20 cellular contexts compared by ENCODE assay signal in the genomic region with DNA sequence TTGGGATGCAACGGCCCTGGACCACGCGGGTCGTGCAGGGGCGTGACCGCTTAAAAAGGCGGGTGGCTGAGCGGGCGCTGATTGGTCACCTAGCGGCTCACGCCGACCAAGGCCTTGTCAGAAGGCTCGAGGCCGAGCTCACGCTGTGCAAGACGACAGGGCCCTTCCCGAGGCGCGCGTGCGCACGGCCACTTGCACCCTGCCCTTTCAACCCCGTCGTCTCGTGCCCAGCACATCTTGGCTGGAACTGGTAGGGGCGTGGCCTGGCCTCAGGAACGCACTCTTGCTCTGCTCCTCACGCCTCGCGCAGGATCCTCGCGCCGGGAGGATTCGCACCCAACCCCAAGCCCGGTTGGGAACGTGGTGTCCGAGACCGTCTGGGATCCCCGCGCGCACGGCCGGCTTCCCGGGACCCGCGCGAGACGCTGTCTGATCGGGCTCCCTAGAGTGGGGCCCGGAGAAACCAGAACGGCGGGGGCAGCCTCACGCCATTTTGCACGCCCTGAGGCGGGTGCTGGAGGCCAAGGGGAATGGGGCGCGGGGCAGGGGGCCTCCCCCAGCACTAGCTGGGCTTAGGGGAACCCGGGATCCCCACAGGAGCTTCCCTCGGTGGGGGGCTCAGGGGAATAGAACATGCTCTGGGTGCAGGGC. TPM values are rescaled to one million over a fixed set of nuclear protein-coding genes. Genes with fewer than 3 reads are reported as not detected.
DNase-seq lines count a peak whose midpoint lies in the region; ATAC-seq and TF ChIP-seq lines count a peak whose summit lies in the region.
"Had no signal": no experiment of that assay in that cellular context is flagged by ENCODE, and none has a peak within 500 bp of the region (broad histone marks: within the 10 kb centered on the region; RNA-seq: fewer than 3 reads in every experiment).

A gene with protein sequence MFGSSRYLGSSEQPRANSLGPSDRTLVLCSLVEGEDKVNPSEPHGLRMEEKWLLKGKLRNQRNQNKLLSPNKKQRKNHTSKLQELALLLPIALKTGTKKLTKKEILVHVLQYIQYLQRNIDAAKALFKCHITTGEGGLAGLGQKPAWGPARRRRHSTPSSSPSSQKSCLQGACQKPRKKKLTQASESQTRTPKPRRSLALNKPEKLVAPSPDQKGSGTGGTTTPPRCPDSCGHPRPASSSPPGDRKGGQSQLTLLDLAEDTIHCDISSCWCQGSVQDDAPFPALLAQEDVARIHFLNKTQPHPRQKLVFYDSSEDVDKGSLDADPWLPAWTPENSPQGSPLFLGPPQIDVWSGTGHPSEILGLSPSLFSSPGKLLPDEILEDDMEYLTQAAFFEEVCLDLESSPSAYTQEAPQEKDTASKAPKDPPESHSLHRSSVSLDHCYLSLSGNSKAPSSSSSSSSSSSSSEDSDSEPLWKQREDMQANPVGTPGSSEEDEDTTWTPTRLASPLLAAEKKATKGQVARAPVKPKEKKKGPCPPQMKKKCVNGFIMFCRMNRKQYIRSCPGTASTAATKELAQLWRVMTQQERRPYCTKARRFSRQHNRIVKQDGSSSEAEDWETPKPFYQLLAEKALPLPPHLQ (plus strand): TSS at position 280 of the 651 bp plus-strand sequence. CDS start 1,938 bp downstream, outside the sequence.

- H3K9me3 Mint-ChIP-seq in effector memory CD8-positive, alpha-beta T cell: no peaks in the 10 kb centered on the region
- H3K9me3 Mint-ChIP-seq in neural crest cell (no peaks in the 10 kb centered on the region), HFFc6 (no peaks in the 10 kb centered on the region)

- ATAC-seq in right cardiac atrium (no peak), heart left ventricle (no peak), HG03139 (IDR thresholded peaks at IDR 0.05; ENCODE audit: unreplicated experiment) (no peak)
- ATAC-seq in effector memory CD8-positive, alpha-beta T cell (replicated peaks): no peak

- H3K27ac ChIP-seq in right cardiac atrium (ENCODE audit: low read length): no peak within 1 kb of the TSS
- H3K27ac ChIP-seq in heart left ventricle: no peak within 1 kb of the TSS
- H3K27ac ChIP-seq: Peyer's patch had no signal

- H3K9me3 ChIP-seq in right cardiac atrium (ENCODE audit: control insufficient read depth, low read length) (no peaks in the 10 kb centered on the region), heart left ventricle (no peaks in the 10 kb centered on the region)
- H3K9me3 ChIP-seq: MG63, Peyer's patch had no signal

- H3K4me3 ChIP-seq in right cardiac atrium (ENCODE audit: low read length) (no peak within 1 kb of the TSS), heart left ventricle (no peak within 1 kb of the TSS)
- H3K4me3 ChIP-seq: MG63, Peyer's patch had no signal

- peaks cover 0 to 6% of the 10 kb centered on the region in 2 donors for H3K27me3 Mint-ChIP-seq in effector memory CD8-positive, alpha-beta T cell
- no peaks in the 10 kb centered on the region for H3K27me3 Mint-ChIP-seq in neural crest cell (ENCODE audit: low read depth)
- peaks cover 4% of the 10 kb centered on the region for H3K27me3 Mint-ChIP-seq in HFFc6 (ENCODE audit: insufficient read depth)

- H3K36me3 ChIP-seq in heart left ventricle: no peaks in the 10 kb centered on the region
- H3K36me3 ChIP-seq: Peyer's patch had no signal

- peaks cover 17 to 24% of the 10 kb centered on the region in 2 donors for H3K4me1 Mint-ChIP-seq in effector memory CD8-positive, alpha-beta T cell (ENCODE audit: low read depth in 2 of 2)
- H3K4me1 Mint-ChIP-seq in neural crest cell: peaks cover 19% of the 10 kb centered on the region
- peaks cover 11% of the 10 kb centered on the region for H3K4me1 Mint-ChIP-seq in HFFc6 (ENCODE audit: low read depth)

- H3K27me3 ChIP-seq in right cardiac atrium (ENCODE audit: control insufficient read depth, insufficient read depth): no peaks in the 10 kb centered on the region
- H3K27me3 ChIP-seq in heart left ventricle: no peaks in the 10 kb centered on the region
- H3K27me3 ChIP-seq: MG63, Peyer's patch had no signal

- peak within 1 kb of the TSS; percentile 22 to 32 for H3K27ac Mint-ChIP-seq in effector memory CD8-positive, alpha-beta T cell
- H3K27ac Mint-ChIP-seq in neural crest cell (ENCODE audit: unreplicated experiment) (peak within 1 kb of the TSS; percentile 67), HFFc6 (no peak within 1 kb of the TSS)

- TF ChIP-seq POLR2A in heart left ventricle (IDR thresholded peaks at IDR 0.05): no peak

- peaks cover 13% of the 10 kb centered on the region for H3K36me3 Mint-ChIP-seq in effector memory CD8-positive, alpha-beta T cell (ENCODE audit: insufficient read depth)
- H3K36me3 Mint-ChIP-seq in neural crest cell (ENCODE audit: low read depth) (no peaks in the 10 kb centered on the region), HFFc6 (ENCODE audit: low read depth) (peaks cover 1% of the 10 kb centered on the region; the same call in 1 of the 2 replicates)

- H3K4me1 ChIP-seq in right cardiac atrium (ENCODE audit: control insufficient read depth, insufficient read depth, low read length): peaks cover 3% of the 10 kb centered on the region
- H3K4me1 ChIP-seq in heart left ventricle: peaks cover 0 to 21% (median 12%) of the 10 kb centered on the region in 12 donors

- WGBS in right cardiac atrium: 89% methylated on average over 59 of the region's 59 CpGs
- WGBS in heart left ventricle, 4 donors: 90 to 95% (median 91%) methylated on average over 41 to 59 of the region's 59 CpGs

- peak in 2 of 3 donors; percentile 57 to 66 for DNase-seq in right cardiac atrium
- DNase-seq in heart left ventricle: no peak
- no peak for DNase-seq in effector memory CD8-positive, alpha-beta T cell
- DNase-seq in neural crest cell (ENCODE audit: low read depth, low spot score): no peak
- DNase-seq in HFFc6: no peak
- DNase-seq in stimulated activated naive CD4-positive, alpha-beta T cell (lab: John Stamatoyannopoulos, UW): no peak
- DNase-seq in NCI-H2081 (lab: John Stamatoyannopoulos, UW): no peak
- DNase-seq: C1 segment of cervical spinal cord, Calu3, DMS79, GOT3, MG63, NCI-H1092 treated with DMSO at 0.1 percent for 48 hours, NCI-H1694, NCI-H345, NCI-H748 treated with DMSO at 0.1 percent for 48 hours, Peyer's patch, SIG-M5 had no signal

- no peak within 1 kb of the TSS for H3K4me3 Mint-ChIP-seq in effector memory CD8-positive, alpha-beta T cell
- H3K4me3 Mint-ChIP-seq in neural crest cell (peak within 1 kb of the TSS; percentile 61), HFFc6 (no peak within 1 kb of the TSS)

- intact Hi-C loops in right cardiac atrium (cut with DNase I) (no loop called here), heart left ventricle (cut with DNase I) (loop anchor here in 7 of 10 donors (5.0 kb wide), 2 partner anchors 34 to 41 kb away; a partner anchor contains a TSS)

- TF ChIP-seq CTCF in heart left ventricle (IDR thresholded peaks at IDR 0.05) (no peak), neural crest cell (conservative IDR thresholded peaks at IDR 0.05) (no peak), HFFc6 (IDR thresholded peaks at IDR 0.05) (no peak)

RNA-seq across cellular contexts. Expression of the gene that starts here (rescaled TPM):
- total RNA-seq in right cardiac atrium (under 1 TPM; 0.15 to 0.76 (median 0.30) TPM), heart left ventricle (not detected), neural crest cell (not detected in 2 replicates)
- polyA plus RNA-seq in right cardiac atrium (0.41 TPM), heart left ventricle (not detected)
- not detected for total RNA-seq in HFFc6 (2021; fragmentation: NEBNext Ultra II Directional; extraction: Animal tissue kit (Norgen Biotek cat#: 25700))
- total RNA-seq: A172, Calu3, Peyer's patch had no signal

Comparison
In these comparisons a context has a peak if more than half of its experiments do, and no peak if none do; other contexts are left out.
1. intact Hi-C loops: an anchor here in heart left ventricle (5.0 kb wide); none called in right cardiac atrium.
2. Peak in DNase-seq in right cardiac atrium; RNA of the gene not detected or under 1 TPM.